Comparison of ENCODE assay signal across 16 cellular contexts in the genomic region with DNA sequence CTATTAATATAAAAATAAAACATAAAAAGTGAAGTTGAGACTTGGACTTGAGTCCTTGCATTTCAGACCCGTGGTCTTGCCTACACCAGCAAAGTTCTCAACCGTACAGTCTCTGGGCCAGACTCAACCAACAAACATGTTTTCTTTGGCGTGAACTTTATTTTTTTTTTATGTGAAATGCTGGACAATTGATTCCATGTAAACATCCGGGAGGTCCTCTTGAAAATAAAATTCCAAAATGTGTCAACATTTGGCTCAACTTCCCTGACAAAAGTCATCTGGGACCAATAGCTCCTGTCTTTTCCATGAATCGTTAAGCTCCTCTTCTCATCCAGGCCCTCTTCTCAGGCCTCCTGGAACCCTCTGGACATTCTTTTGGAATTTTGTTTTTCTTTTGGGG. TPM values are rescaled to one million over a fixed set of nuclear protein-coding genes. Genes with fewer than 3 reads are reported as not detected.
DNase-seq lines count a peak whose midpoint lies in the region; ATAC-seq and TF ChIP-seq lines count a peak whose summit lies in the region.
"Had no signal": no experiment of that assay in that cellular context is flagged by ENCODE, and none has a peak within 500 bp of the region (broad histone marks: within the 10 kb centered on the region; RNA-seq: fewer than 3 reads in every experiment).

No MANE protein-coding gene starts in this region.

- peak overlapping the region; percentile 57 to 61 for H3K27ac ChIP-seq in right atrium auricular region
- peak overlapping the region; percentile 95 for H3K27ac ChIP-seq in vagina
- H3K27ac ChIP-seq: cardiac muscle cell had no signal

- no peak for DNase-seq in right atrium auricular region (ENCODE audit: low spot score)
- no peak for DNase-seq in Right ventricle myocardium inferior (ENCODE audit: missing footprints)
- no peak for DNase-seq in neural crest cell (ENCODE audit: low read depth, low spot score)
- DNase-seq in vagina (ENCODE audit: extremely low spot score in 2 of 2) = no peak
- DNase-seq: activated CD4-positive, CD25-positive, alpha-beta regulatory T cell; DMS79 treated with DMSO at 0.1 percent for 48 hours; NCI-H1105 treated with DMSO at 0.1 percent for 48 hours; NCI-H345; stimulated activated CD4-positive, alpha-beta T cell treated with anti-CD3 and anti-CD28 coated beads, Interleukin-2, amount 100 ng/mL, for 24 hours had no signal

- peaks cover 0 to 25% of the 10 kb centered on the region in 2 donors for H3K4me1 ChIP-seq in right atrium auricular region
- peaks cover 45% of the 10 kb centered on the region for H3K4me1 ChIP-seq in vagina

- no peak for ATAC-seq in Right ventricle myocardium inferior
- no peak for ATAC-seq in GM19324 (IDR thresholded peaks at IDR 0.05; ENCODE audit: low FRiP score, unreplicated experiment)
- no peak for ATAC-seq in HG03175 (IDR thresholded peaks at IDR 0.05; ENCODE audit: unreplicated experiment)
- no peak for ATAC-seq in HG03139 (IDR thresholded peaks at IDR 0.05; ENCODE audit: unreplicated experiment)

- H3K4me3 ChIP-seq in right atrium auricular region = no peak overlapping the region
- no peak overlapping the region for H3K4me3 ChIP-seq in vagina
- H3K4me3 ChIP-seq: BLaER1 treated with 17β-estradiol and CSF1 and Interleukin-3, amounts not matched to agents 10 nM and 100 nM; cardiac muscle cell had no signal

- intact Hi-C loops in Right ventricle myocardium inferior (cut with DNase I) (loop anchor here (10.0 kb wide), 2 partner anchors 309 to 1039 kb away; partner anchors contain the start of genes AP2A1 and TSKS), vagina (cut with DNase I) (no loop called here)

- H3K27me3 Mint-ChIP-seq in brain (peaks cover 13% of the 10 kb centered on the region), neural crest cell (ENCODE audit: low read depth) (peaks cover 5% of the 10 kb centered on the region)

- H3K27me3 ChIP-seq in right atrium auricular region = no peaks in the 10 kb centered on the region
- no peaks in the 10 kb centered on the region for H3K27me3 ChIP-seq in vagina
- H3K27me3 ChIP-seq: BLaER1 treated with 17β-estradiol and CSF1 and Interleukin-3, amounts not matched to agents 10 nM and 100 nM; cardiac muscle cell had no signal

- H3K27ac Mint-ChIP-seq in brain = peak overlapping the region in 4 of 5 experiments; percentile 48 to 83 (median 60)
- no peak overlapping the region for H3K27ac Mint-ChIP-seq in neural crest cell (ENCODE audit: unreplicated experiment)

- peaks cover 4% of the 10 kb centered on the region for H3K36me3 ChIP-seq in right atrium auricular region
- peaks cover 0 to 6% of the 10 kb centered on the region in 2 donors for H3K36me3 ChIP-seq in vagina

- H3K36me3 Mint-ChIP-seq in brain = peaks cover 13% of the 10 kb centered on the region
- H3K36me3 Mint-ChIP-seq in neural crest cell (ENCODE audit: low read depth) = peaks cover 6% of the 10 kb centered on the region

- no peaks in the 10 kb centered on the region for H3K9me3 ChIP-seq in right atrium auricular region
- H3K9me3 ChIP-seq in vagina = no peaks in the 10 kb centered on the region
- H3K9me3 ChIP-seq: BLaER1 treated with 17β-estradiol and CSF1 and Interleukin-3, amounts not matched to agents 10 nM and 100 nM had no signal

- TF ChIP-seq CTCF in right atrium auricular region (IDR thresholded peaks at IDR 0.05) (no peak), brain (conservative IDR thresholded peaks at IDR 0.05) (no peak), neural crest cell (conservative IDR thresholded peaks at IDR 0.05) (no peak), vagina (IDR thresholded peaks at IDR 0.05) (no peak)

- TF ChIP-seq POLR2A in vagina (IDR thresholded peaks at IDR 0.05) = no peak

- H3K4me3 Mint-ChIP-seq in brain = peak overlapping the region in 4 of 5 experiments; percentile 5 to 69 (median 38)
- H3K4me3 Mint-ChIP-seq in neural crest cell = peak overlapping the region; percentile 66

- H3K4me1 Mint-ChIP-seq in brain (peaks cover 32% of the 10 kb centered on the region), neural crest cell (peaks cover 26% of the 10 kb centered on the region)

- H3K9me3 Mint-ChIP-seq in brain (peaks cover 0 to 4% (median 0%) of the 10 kb centered on the region in 5 experiments), neural crest cell (no peaks in the 10 kb centered on the region)

RNA-seq across cellular contexts. Expression of gene ALDH16A1, which starts 2.7 kb away (rescaled TPM):
- 10 to 100 TPM in 1 of 2 donors, 1 to 10 TPM in 1; 9.5 to 18.5 TPM for total RNA-seq in right atrium auricular region
- 12.7 TPM for total RNA-seq in Right ventricle myocardium inferior
- polyA plus RNA-seq in brain (ENCODE audit: insufficient read depth, low read depth, low replicate concordance) = 17.3 TPM
- 51.9 and 52.7 TPM in 2 replicates for total RNA-seq in neural crest cell
- total RNA-seq in vagina = 29.5 TPM

RNA-seq across cellular contexts. Expression of gene PIH1D1, which starts 4.1 kb away (rescaled TPM):
- total RNA-seq in right atrium auricular region (10 to 100 TPM; 55.8 to 61.5 TPM), Right ventricle myocardium inferior (32.4 TPM), neural crest cell (104 and 110 TPM in 2 replicates), vagina (96.3 TPM)
- 93.6 TPM for polyA plus RNA-seq in brain (ENCODE audit: insufficient read depth, low read depth, low replicate concordance)

RNA-seq across cellular contexts. Expression of gene SLC17A7, which starts 14.4 kb away (rescaled TPM):
- total RNA-seq in right atrium auricular region (under 1 TPM; 0.59 to 0.67 TPM), Right ventricle myocardium inferior (1.8 TPM), neural crest cell (0.23 TPM in 1 of 2 replicates, not detected in the other), vagina (0.74 TPM)
- 132 TPM for polyA plus RNA-seq in brain (ENCODE audit: insufficient read depth, low read depth, low replicate concordance)

RNA-seq across cellular contexts. Expression of gene FLT3LG, which starts 18.3 kb away (rescaled TPM):
- total RNA-seq in right atrium auricular region (1 to 10 TPM; 1.1 to 2.6 TPM), Right ventricle myocardium inferior (4.7 TPM), neural crest cell (0.89 and 1.0 TPM in 2 replicates), vagina (10.1 TPM)
- polyA plus RNA-seq in brain (ENCODE audit: insufficient read depth, low read depth, low replicate concordance) = 8.0 TPM

RNA-seq across cellular contexts. Expression of gene GFY, which starts 30.5 kb away (rescaled TPM):
- total RNA-seq in right atrium auricular region = not detected
- not detected for total RNA-seq in Right ventricle myocardium inferior
- polyA plus RNA-seq in brain (ENCODE audit: insufficient read depth, low read depth, low replicate concordance) = 0.97 TPM
- total RNA-seq in neural crest cell = not detected in 2 replicates
- total RNA-seq in vagina = not detected
- total RNA-seq: posterior vena cava had no signal
